Comparison of ENCODE assay signal across 21 cellular contexts in the genomic region with DNA sequence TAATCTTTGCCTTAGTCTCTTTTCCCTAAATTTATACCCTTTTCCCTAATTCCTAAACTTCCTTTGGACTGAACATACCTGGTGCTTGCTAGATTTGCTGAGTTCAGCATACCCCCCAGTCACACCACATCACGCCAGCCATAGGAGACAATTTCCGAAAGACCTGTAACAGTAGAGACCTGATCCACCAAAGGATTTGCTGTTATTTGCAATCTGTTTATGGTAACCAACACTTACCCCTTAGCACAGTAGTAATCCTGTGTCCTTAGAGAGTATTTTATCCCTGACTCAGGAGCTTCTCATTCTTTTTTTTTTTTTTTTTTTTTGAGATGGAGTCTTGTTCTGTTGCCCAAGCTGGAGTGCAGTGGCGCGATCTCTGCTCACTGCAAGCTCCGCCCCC.
"Had no signal": no experiment of that assay in that cellular context is flagged by ENCODE, and none has a peak within 500 bp of the region (broad histone marks: within the 10 kb centered on the region; RNA-seq: fewer than 3 reads in every experiment).

No MANE protein-coding gene starts in this region.

- ATAC-seq: left ventricle myocardium superior; lower lobe of right lung; naive thymus-derived CD8-positive, alpha-beta T cell; psoas muscle; right cardiac atrium; stimulated activated naive B cell treated with anti-CD40 and anti-IgM and Interleukin-4, amounts not matched to agents 10 μg/mL and 1 μg/mL and 100 μg/mL, for 72 hours; upper lobe of right lung had no signal

- H3K4me1 ChIP-seq: colonic mucosa, esophagus squamous epithelium, lower lobe of right lung, psoas muscle, sigmoid colon, suprapubic skin, transverse colon, upper lobe of right lung, uterus had no signal

- H3K27me3 Mint-ChIP-seq: naive thymus-derived CD8-positive, alpha-beta T cell; stimulated activated naive B cell treated with anti-CD40 and anti-IgM and Interleukin-4, amounts not matched to agents 10 μg/mL and 1 μg/mL and 100 μg/mL, for 72 hours; stimulated activated naive CD8-positive, alpha-beta T cell treated with anti-CD3 and anti-CD28 coated beads, Interleukin-15, Interleukin-2, amounts not matched to agents 100 ng/mL and 50 ng/mL, for 24 hours had no signal

- H3K4me3 Mint-ChIP-seq: naive thymus-derived CD8-positive, alpha-beta T cell; nephron progenitor cell; stimulated activated naive B cell treated with anti-CD40 and anti-IgM and Interleukin-4, amounts not matched to agents 10 μg/mL and 1 μg/mL and 100 μg/mL, for 72 hours; stimulated activated naive CD8-positive, alpha-beta T cell treated with anti-CD3 and anti-CD28 coated beads, Interleukin-15, Interleukin-2, amounts not matched to agents 100 ng/mL and 50 ng/mL, for 24 hours had no signal

- H3K36me3 ChIP-seq: ovary, uterus had no signal

- H3K4me3 ChIP-seq: colonic mucosa, esophagus squamous epithelium, lower lobe of right lung, ovary, psoas muscle, sigmoid colon, suprapubic skin, transverse colon, upper lobe of right lung, uterus had no signal

- DNase-seq: colonic mucosa; dermis blood vessel endothelial cell; effector memory CD4-positive, alpha-beta T cell; esophagus squamous epithelium; foreskin melanocyte; left ventricle myocardium superior; lower lobe of right lung; naive thymus-derived CD8-positive, alpha-beta T cell; nephron progenitor cell; occipital lobe; ovary; psoas muscle; right cardiac atrium; sigmoid colon; stimulated activated CD4-positive, alpha-beta T cell treated with anti-CD3 and anti-CD28 coated beads, Interleukin-4, amount 100 ng/mL, for 4 hours; stimulated activated naive B cell treated with anti-CD40 and anti-IgM and Interleukin-4, amounts not matched to agents 10 μg/mL and 1 μg/mL and 100 μg/mL, for 72 hours; transverse colon; upper lobe of right lung; uterus had no signal

- H3K27ac ChIP-seq: colonic mucosa, esophagus squamous epithelium, lower lobe of right lung, ovary, psoas muscle, sigmoid colon, suprapubic skin, transverse colon, upper lobe of right lung, uterus had no signal

- H3K9me3 ChIP-seq: colonic mucosa, esophagus squamous epithelium, lower lobe of right lung, ovary, psoas muscle, sigmoid colon, suprapubic skin, transverse colon, upper lobe of right lung, uterus had no signal

- H3K4me1 Mint-ChIP-seq: nephron progenitor cell had no signal

- H3K27ac Mint-ChIP-seq: stimulated activated naive B cell treated with anti-CD40 and anti-IgM and Interleukin-4, amounts not matched to agents 10 μg/mL and 1 μg/mL and 100 μg/mL, for 72 hours; stimulated activated naive CD8-positive, alpha-beta T cell treated with anti-CD3 and anti-CD28 coated beads, Interleukin-15, Interleukin-2, amounts not matched to agents 100 ng/mL and 50 ng/mL, for 24 hours had no signal

- H3K9me3 Mint-ChIP-seq: naive thymus-derived CD8-positive, alpha-beta T cell; nephron progenitor cell; stimulated activated naive B cell treated with anti-CD40 and anti-IgM and Interleukin-4, amounts not matched to agents 10 μg/mL and 1 μg/mL and 100 μg/mL, for 72 hours; stimulated activated naive CD8-positive, alpha-beta T cell treated with anti-CD3 and anti-CD28 coated beads, Interleukin-15, Interleukin-2, amounts not matched to agents 100 ng/mL and 50 ng/mL, for 24 hours had no signal

- H3K27me3 ChIP-seq: colonic mucosa, esophagus squamous epithelium, ovary, sigmoid colon, suprapubic skin, transverse colon, upper lobe of right lung, uterus had no signal
